Comparison of ENCODE assay signal across 8 cellular contexts in the genomic region with DNA sequence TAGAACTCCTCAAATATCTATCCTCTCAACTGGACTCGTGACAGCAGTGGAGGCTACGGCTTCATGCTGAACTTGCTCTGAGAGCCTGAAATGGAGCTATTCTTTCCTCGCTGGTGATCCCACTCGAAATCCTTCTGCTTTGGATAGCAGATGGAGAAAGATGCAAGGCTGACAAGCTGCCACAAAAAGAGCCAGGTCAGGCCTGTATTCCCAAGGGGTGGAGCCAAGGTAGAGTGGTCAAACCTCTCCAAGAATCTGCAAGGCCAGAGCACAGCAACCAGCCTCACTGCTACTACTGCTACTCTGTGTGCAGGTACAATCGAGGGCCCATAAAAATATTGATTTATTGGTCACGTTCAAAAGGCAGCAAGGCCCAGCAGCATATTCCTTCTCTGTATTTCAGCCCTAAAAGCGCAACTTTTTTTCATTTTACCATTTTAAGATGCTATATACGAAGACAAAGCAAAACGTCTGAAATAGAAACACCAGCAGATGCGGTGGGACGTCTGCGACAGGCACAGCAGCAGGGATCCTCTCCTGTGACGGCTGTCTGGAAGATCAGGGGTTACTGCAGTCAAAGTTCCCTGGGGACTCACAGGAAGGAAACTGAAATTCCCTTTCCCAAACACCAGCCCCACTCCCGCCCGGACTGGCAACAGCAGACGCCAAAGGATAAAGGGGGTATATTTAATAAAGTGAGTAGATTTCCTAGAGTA. TPM values are rescaled to one million over a fixed set of nuclear protein-coding genes. Genes with fewer than 3 reads are reported as not detected.
DNase-seq lines count a peak whose midpoint lies in the region; ATAC-seq, FAIRE-seq and TF ChIP-seq lines count a peak whose summit lies in the region.

No MANE protein-coding gene starts in this region.

- H3K4me1 Mint-ChIP-seq in CD4-positive, alpha-beta T cell (ENCODE audit: low read depth) = peaks cover 7% of the 10 kb centered on the region
- peaks cover 45% of the 10 kb centered on the region for H3K4me1 Mint-ChIP-seq in neural crest cell

- peaks cover 15% of the 10 kb centered on the region for H3K36me3 Mint-ChIP-seq in CD4-positive, alpha-beta T cell (ENCODE audit: low read depth)
- no peaks in the 10 kb centered on the region for H3K36me3 Mint-ChIP-seq in neural crest cell (ENCODE audit: low read depth)

- H3K4me3 ChIP-seq in NB4 (ENCODE audit: low read depth, low read length) = peak overlapping the region; percentile 78
- peak overlapping the region; percentile 80 to 86 for H3K4me3 ChIP-seq in duodenal mucosa (ENCODE audit: low read depth in 1 of 2, low read length in 2 of 2)

- H3K9me3 ChIP-seq in CD4-positive, alpha-beta T cell (ENCODE audit: control insufficient read depth, low read length) = no peaks in the 10 kb centered on the region
- H3K9me3 ChIP-seq in duodenal mucosa (ENCODE audit: control insufficient read depth in 1 of 2, low read length in 2 of 2) = no peaks in the 10 kb centered on the region

- CTCF ChIA-PET in CD4-positive, alpha-beta T cell (lab: Charles Lee) = no interaction called here

- peaks cover 8% of the 10 kb centered on the region for H3K27me3 ChIP-seq in CD4-positive, alpha-beta T cell (ENCODE audit: control insufficient read depth, insufficient read depth, low read length)
- H3K27me3 ChIP-seq in duodenal mucosa (ENCODE audit: control insufficient read depth in 1 of 2, insufficient read depth in 2 of 2, low read length in 2 of 2) = no peaks in the 10 kb centered on the region

- no peak overlapping the region for H3K27ac ChIP-seq in CD4-positive, alpha-beta T cell (ENCODE audit: low read depth, low read length)
- H3K27ac ChIP-seq in duodenal mucosa (ENCODE audit: low read depth, low read length) = peak overlapping the region; percentile 34

- no peak for TF ChIP-seq CTCF in CD4-positive, alpha-beta T cell (IDR thresholded peaks at IDR 0.05)
- TF ChIP-seq CTCF in NB4 (IDR thresholded peaks at IDR 0.05; ENCODE audit: low read depth, low read length) (no peak), neural crest cell (conservative IDR thresholded peaks at IDR 0.05) (no peak), D721Med (IDR thresholded peaks at IDR 0.05; ENCODE audit: insufficient read depth, missing control alignments) (no peak)

- H3K36me3 ChIP-seq in duodenal mucosa (ENCODE audit: control insufficient read depth in 1 of 2, insufficient read depth in 2 of 2, low read length in 2 of 2) = no peaks in the 10 kb centered on the region

- peak overlapping the region; percentile 96 for H3K4me3 Mint-ChIP-seq in CD4-positive, alpha-beta T cell
- peak overlapping the region; percentile 97 for H3K4me3 Mint-ChIP-seq in neural crest cell

- no peak for DNase-seq in CD4-positive, alpha-beta T cell
- DNase-seq in NB4 (ENCODE audit: low read depth) (no peak), neural crest cell (ENCODE audit: low read depth, low spot score) (no peak), NCI-H526 treated with DMSO at 0.1 percent for 48 hours (lab: John Stamatoyannopoulos, UW) (no peak), D721Med (ENCODE audit: insufficient read length, low spot score) (no peak)

- peaks cover 11 to 14% of the 10 kb centered on the region in 2 donors for H3K4me1 ChIP-seq in duodenal mucosa (ENCODE audit: control insufficient read depth in 1 of 2, insufficient read depth in 2 of 2, low read length in 2 of 2)

- peaks cover 35% of the 10 kb centered on the region for H3K27me3 Mint-ChIP-seq in CD4-positive, alpha-beta T cell
- H3K27me3 Mint-ChIP-seq in neural crest cell (ENCODE audit: low read depth) = no peaks in the 10 kb centered on the region

- intact Hi-C loops in CD4-positive, alpha-beta T cell (cut with DNase I, micrococcal nuclease) = loop anchor here (2.0 to 10.0 kb wide), 5 partner anchors 129 to 1585 kb away; partner anchors contain the start of genes ACTR2 (in 1 of the 2) and UGP2 (in 1 of the 2)

- H3K27ac Mint-ChIP-seq in CD4-positive, alpha-beta T cell = no peak overlapping the region
- H3K27ac Mint-ChIP-seq in neural crest cell (ENCODE audit: unreplicated experiment) = peak overlapping the region; percentile 39

- POLR2A ChIA-PET in CD4-positive, alpha-beta T cell (lab: Charles Lee) = interaction anchor here (1.3 to 1.6 kb wide), 2 partner anchors 47 to 203 kb away, joined by 5 to 7 read pairs; partner anchors contain the start of gene ACTR2

- H3K9ac ChIP-seq in duodenal mucosa (ENCODE audit: low read depth in 1 of 2, low read length in 2 of 2) = peak overlapping the region; percentile 63 to 92

- no peak for TF ChIP-seq POLR2A in NB4 (IDR thresholded peaks at IDR 0.05; ENCODE audit: extremely low read depth, insufficient read length)

- FAIRE-seq in D721Med (lab: Jason Lieb, UNC) = no peak

- no peak for ATAC-seq in CD4-positive, alpha-beta T cell (ENCODE audit: poor library complexity)
- ATAC-seq in GM18519 (IDR thresholded peaks at IDR 0.05; ENCODE audit: low FRiP score, unreplicated experiment) (no peak), esophagus mucosa (no peak)

- no peaks in the 10 kb centered on the region for H3K9me3 Mint-ChIP-seq in CD4-positive, alpha-beta T cell
- no peaks in the 10 kb centered on the region for H3K9me3 Mint-ChIP-seq in neural crest cell

RNA-seq across cellular contexts. Expression of gene SPRED2, which starts 2.4 kb away (rescaled TPM):
- total RNA-seq in CD4-positive, alpha-beta T cell = 1 to 10 TPM; 2.5 to 2.8 TPM
- total RNA-seq in neural crest cell (55.4 and 55.8 TPM in 2 replicates), esophagus mucosa (12.8 TPM)
